ENCODE assay signal across 8 cellular contexts in the genomic region with DNA sequence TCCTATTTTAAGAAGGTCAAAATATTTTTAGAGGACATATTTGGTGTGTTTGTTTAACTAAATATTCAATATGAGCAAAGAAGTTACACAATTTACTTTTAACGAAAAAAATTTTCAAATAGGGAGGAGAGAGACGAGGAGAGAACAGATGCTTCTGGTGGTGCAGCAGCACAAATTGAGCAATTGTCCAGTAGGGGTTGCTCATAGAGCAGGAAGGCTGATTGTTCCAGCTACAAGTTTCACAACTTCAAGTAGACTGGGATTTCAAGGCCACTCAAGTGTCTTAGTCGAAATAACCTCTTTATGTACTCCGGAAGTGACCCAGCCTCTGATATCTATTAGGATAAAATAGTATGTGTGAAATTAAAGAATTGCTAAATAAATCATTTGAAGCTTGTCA.
A peak's percentile ranks its signal among the peaks of the same experiment; 100 is the strongest.
DNase-seq lines count a peak whose midpoint lies in the region; ATAC-seq and TF ChIP-seq lines count a peak whose summit lies in the region.

No MANE protein-coding gene starts in this region.

- H3K9me2 ChIP-seq in Loucy (replicated peaks; ENCODE audit: low read depth, low read length): no peaks in the 10 kb centered on the region

- H4K20me1 ChIP-seq in Loucy (ENCODE audit: insufficient read depth, low read length, poor library complexity, severe bottlenecking): no peaks in the 10 kb centered on the region

- no peak overlapping the region for H2AFZ ChIP-seq in Loucy (ENCODE audit: low read length)

- no peak overlapping the region for H3K27ac ChIP-seq in lung (ENCODE audit: low read depth in 1 of 2, low read length in 1 of 2)
- no peak overlapping the region for H3K27ac ChIP-seq in Peyer's patch

- H3K4me2 ChIP-seq in Loucy (ENCODE audit: low read depth, low read length, poor library complexity, severe bottlenecking): no peak overlapping the region

- H3K27me3 ChIP-seq in Loucy (ENCODE audit: insufficient read depth, low read length, poor library complexity, severe bottlenecking): no peaks in the 10 kb centered on the region
- no peaks in the 10 kb centered on the region for H3K27me3 ChIP-seq in lung (ENCODE audit: control insufficient read depth, insufficient read depth)
- no peaks in the 10 kb centered on the region for H3K27me3 ChIP-seq in Peyer's patch

- H3K79me2 ChIP-seq in Loucy (ENCODE audit: insufficient read depth, low read length): no peaks in the 10 kb centered on the region

- H3K9ac ChIP-seq in Loucy (ENCODE audit: low read depth, low read length, poor library complexity, severe bottlenecking): no peak overlapping the region

- no peak for TF ChIP-seq POLR2A in Peyer's patch (IDR thresholded peaks at IDR 0.05)

- peak; percentile 47 for ATAC-seq in lung (ENCODE audit: insufficient read depth, low FRiP score)

- no peaks in the 10 kb centered on the region for H3K36me3 ChIP-seq in Loucy (ENCODE audit: insufficient read depth, low read length)
- no peaks in the 10 kb centered on the region for H3K36me3 ChIP-seq in lung (ENCODE audit: control insufficient read depth in 2 of 2, insufficient read depth in 2 of 2, low read length in 2 of 2)
- H3K36me3 ChIP-seq in Peyer's patch: no peaks in the 10 kb centered on the region

- H3K9me3 ChIP-seq in Loucy (ENCODE audit: insufficient read depth, low read depth, low read length) (no peaks in the 10 kb centered on the region), lung (ENCODE audit: control insufficient read depth in 2 of 2, insufficient read depth in 1 of 2, low read length in 1 of 2) (no peaks in the 10 kb centered on the region), Peyer's patch (no peaks in the 10 kb centered on the region)

- no peaks in the 10 kb centered on the region for H3F3A ChIP-seq in Loucy (ENCODE audit: low read depth)

- H3K4me3 ChIP-seq in Loucy (ENCODE audit: low read length, poor library complexity, severe bottlenecking) (no peak overlapping the region), lung (no peak overlapping the region), Peyer's patch (no peak overlapping the region)

- H3K4me1 ChIP-seq in Loucy (ENCODE audit: insufficient read depth, low read length, poor library complexity, severe bottlenecking) (peaks cover 8% of the 10 kb centered on the region), lung (ENCODE audit: control insufficient read depth in 2 of 2, insufficient read depth in 2 of 2, low read length in 2 of 2) (no peaks in the 10 kb centered on the region), Peyer's patch (no peaks in the 10 kb centered on the region)

- TF ChIP-seq CTCF in Loucy (conservative IDR thresholded peaks at IDR 0.05; ENCODE audit: low read length) (peak; percentile 76), lung (IDR thresholded peaks at IDR 0.05; ENCODE audit: control extremely low read depth, extremely low read depth) (no peak), Peyer's patch (IDR thresholded peaks at IDR 0.05) (peak in 3 of 6 experiments; percentile 17 to 24 (median 18))

- in situ Hi-C loops in T47D (cut with HindIII; ENCODE audit: low pct_unique_long_range_greater_than_20kb, low sequenced_read_pairs): no loop called here

- 24 to 35% methylated on average over 4 of the region's 4 CpGs for WGBS in lung, 2 donors

- DNase-seq in CD1c-positive myeloid dendritic cell (ENCODE audit: extremely low spot score): peak; percentile 8
- peak; percentile 31 to 78 for DNase-seq in T47D (ENCODE audit: low read depth in 1 of 2, low spot score in 1 of 2)
- no peak for DNase-seq in lung (ENCODE audit: low spot score)
- no peak for DNase-seq in Peyer's patch
- DNase-seq in NCI-H2196 treated with DMSO at 0.1 percent for 48 hours (lab: John Stamatoyannopoulos, UW; ENCODE audit: unreplicated experiment): no peak
- no peak for DNase-seq in activated CD4-positive, alpha-beta T cell treated with anti-CD3 and anti-CD28 coated beads for 4 hours
- DNase-seq in NCI-H2081 (lab: John Stamatoyannopoulos, UW): no peak

Comparison
In these comparisons a context has a peak if more than half of its experiments do, and no peak if none do; other contexts are left out.
1. DNase-seq: peak in CD1c-positive myeloid dendritic cell (single experiment) and T47D (2 of 2); none in lung (single experiment), Peyer's patch (0 of 3), NCI-H2196 treated with DMSO at 0.1 percent for 48 hours (single experiment), activated CD4-positive, alpha-beta T cell treated with anti-CD3 and anti-CD28 coated beads for 4 hours (0 of 2) and NCI-H2081 (0 of 2).